In genomic region chr19:7619671-7620441, GRCh38 we compare ENCODE assay signal across 16 cellular contexts. TPM values are rescaled to one million over a fixed set of nuclear protein-coding genes. Genes with fewer than 3 reads are reported as not detected.
DNase-seq lines count a peak whose midpoint lies in the region; TF ChIP-seq lines count a peak whose summit lies in the region.
"Had no signal": no experiment of that assay in that cellular context is flagged by ENCODE, and none has a peak within 500 bp of the region (broad histone marks: within the 10 kb centered on the region; RNA-seq: fewer than 3 reads in every experiment).

No MANE protein-coding gene starts in this region.

- no peak overlapping the region for H4K91ac ChIP-seq in neuronal stem cell (ENCODE audit: low read depth, low read length, poor library complexity)

- no peak overlapping the region for H4K8ac ChIP-seq in neuronal stem cell (ENCODE audit: low read depth, low read length)

- H3K27ac ChIP-seq in cingulate gyrus (ENCODE audit: low read depth, low read length) (peak overlapping the region; percentile 29), neuronal stem cell (replicated peaks; ENCODE audit: low read length) (no peak overlapping the region)

- BruUV-seq in Calu3 (replicated peaks; lab: Mats Ljungman, UMichigan), result TSS peak; percentile 36

- intact Hi-C loops in Calu3 (cut with micrococcal nuclease; ENCODE audit: unreplicated experiment) (no loop called here), posterior vena cava (cut with DNase I) (no loop called here)

- H3K27ac Mint-ChIP-seq in Calu3 (ENCODE audit: unreplicated experiment), result no peak overlapping the region
- H3K27ac Mint-ChIP-seq: activated B cell treated with CpG ODN at 0.5 μM for 24 hours, nephron had no signal

- H3K18ac ChIP-seq in neuronal stem cell (ENCODE audit: low read length), result no peak overlapping the region

- H3K14ac ChIP-seq in neuronal stem cell (ENCODE audit: low read length), result no peak overlapping the region

- H3K4me3 ChIP-seq in neuronal stem cell (ENCODE audit: low read length in 2 of 2), result no peak overlapping the region
- H3K4me3 ChIP-seq: left ventricle myocardium inferior had no signal

- H2BK5ac ChIP-seq in neuronal stem cell (ENCODE audit: low read length), result no peak overlapping the region

- H3K4me1 Mint-ChIP-seq in Calu3 (ENCODE audit: low read depth, unreplicated experiment), result peaks cover 13% of the 10 kb centered on the region
- H3K4me1 Mint-ChIP-seq: activated B cell treated with CpG ODN at 0.5 μM for 24 hours, nephron had no signal

- no peaks in the 10 kb centered on the region for H3K4me1 ChIP-seq in neuronal stem cell (ENCODE audit: control insufficient read depth in 2 of 2, insufficient read depth in 1 of 2, low read depth in 1 of 2, low read length in 2 of 2)
- H3K4me1 ChIP-seq: Caco-2 had no signal

- DNase-seq in Calu3 (no peak), neuronal stem cell (ENCODE audit: low spot score) (no peak), NCI-H146 (lab: John Stamatoyannopoulos, UW) (no peak), HEK293T (ENCODE audit: extremely low spot score) (no peak), posterior vena cava (ENCODE audit: low spot score) (no peak)
- DNase-seq: activated B cell treated with CpG ODN at 0.5 μM for 24 hours; activated gamma-delta T cell treated with Interleukin-2 at 50 U/mL for 16 hours; Caco-2; left ventricle myocardium inferior; NCI-H1930; NCI-H526; retina; stimulated activated CD4-positive, alpha-beta T cell treated with anti-CD3 and anti-CD28 coated beads, Interleukin-1b, Interleukin-23, amount 100 ng/mL, for 48 hours had no signal

- H3K27me3 Mint-ChIP-seq in Calu3 (ENCODE audit: unreplicated experiment), result no peaks in the 10 kb centered on the region
- H3K27me3 Mint-ChIP-seq: activated B cell treated with CpG ODN at 0.5 μM for 24 hours had no signal

- POLR2A ChIA-PET in HEK293T (lab: Yijun Ruan, JAX), result no interaction called here

- H2BK15ac ChIP-seq in neuronal stem cell (ENCODE audit: low read length), result no peak overlapping the region

- no peak overlapping the region for H3K4ac ChIP-seq in neuronal stem cell (ENCODE audit: low read length)

- H2AFZ ChIP-seq in neuronal stem cell (ENCODE audit: low read length), result no peak overlapping the region

- H3K4me3 Mint-ChIP-seq in Calu3 (ENCODE audit: low read depth, unreplicated experiment), result no peak overlapping the region
- H3K4me3 Mint-ChIP-seq: activated B cell treated with CpG ODN at 0.5 μM for 24 hours, nephron had no signal

- no peak overlapping the region for H3K4me2 ChIP-seq in neuronal stem cell (ENCODE audit: insufficient read depth, low read length, poor library complexity, severe bottlenecking)

- no peak overlapping the region for H3K9ac ChIP-seq in neuronal stem cell (ENCODE audit: low read depth, low read length, poor library complexity)

- TF ChIP-seq CTCF in Calu3 (IDR thresholded peaks at IDR 0.05; ENCODE audit: unreplicated experiment), result no peak

- no peak overlapping the region for H2BK120ac ChIP-seq in neuronal stem cell (ENCODE audit: low read depth, low read length)

- CTCF ChIA-PET in Calu3 (lab: Charles Lee) (interaction anchor here (0.6 to 2.1 kb wide), 3 partner anchors 10 to 61 kb away, joined by 3 to 8 read pairs (median 3); partner anchors contain the start of genes PET100 and TRAPPC5), HEK293T (lab: Yijun Ruan, JAX) (no interaction called here)

- H2AK5ac ChIP-seq in neuronal stem cell (ENCODE audit: low read depth, low read length), result peak overlapping the region; percentile 56

- WGBS in neuronal stem cell (ENCODE audit: extremely low coverage in 2 of 2, insufficient read length in 2 of 2, insufficient replicate concordance in 1 of 2), 2 donors, result no CpG with 5 or more reads among the region's 48 CpGs

- no peak overlapping the region for H2BK12ac ChIP-seq in neuronal stem cell (ENCODE audit: low read length)

- H3K27me3 ChIP-seq in neuronal stem cell (ENCODE audit: control insufficient read depth in 3 of 3, insufficient read depth in 3 of 3, low read depth in 1 of 3, low read length in 3 of 3), result no peaks in the 10 kb centered on the region

- peaks cover 50% of the 10 kb centered on the region for H3K36me3 Mint-ChIP-seq in Calu3 (ENCODE audit: insufficient read depth, unreplicated experiment)

- H3K79me1 ChIP-seq in neuronal stem cell (ENCODE audit: low read depth, low read length), result peaks cover 7% of the 10 kb centered on the region

- no peak overlapping the region for H3K23ac ChIP-seq in neuronal stem cell (ENCODE audit: low read depth, low read length, poor library complexity)

- peaks cover 41 to 71% of the 10 kb centered on the region in 2 donors for H3K36me3 ChIP-seq in neuronal stem cell (replicated peaks in 1 of 2; ENCODE audit: control insufficient read depth in 2 of 2, insufficient read depth in 2 of 2, low read length in 2 of 2)

- no peaks in the 10 kb centered on the region for H3K9me3 Mint-ChIP-seq in Calu3 (ENCODE audit: low read depth, unreplicated experiment)
- H3K9me3 Mint-ChIP-seq: activated B cell treated with CpG ODN at 0.5 μM for 24 hours, nephron had no signal

- H3K9me3 ChIP-seq in neuronal stem cell (replicated peaks in 1 of 2; ENCODE audit: control insufficient read depth in 2 of 2, insufficient read depth in 1 of 2, low read depth in 1 of 2, low read length in 2 of 2), result no peaks in the 10 kb centered on the region
- H3K9me3 ChIP-seq: Caco-2, left ventricle myocardium inferior had no signal

TF ChIP-seq in HEK293T, 16 proteins besides CTCF, POLR2A, EP300 and RAD21:
- TF ChIP-seq CTBP1 (IDR thresholded peaks at IDR 0.05; ENCODE audit: borderline replicate concordance) (no peak), LEF1 (IDR thresholded peaks at IDR 0.05; ENCODE audit: borderline replicate concordance) (no peak), BHLHE40 (IDR thresholded peaks at IDR 0.05; ENCODE audit: borderline replicate concordance) (no peak)

RNA-seq across cellular contexts. Expression of gene XAB2, which starts 9.5 kb away (rescaled TPM):
- total RNA-seq in Calu3 (2022), result 33.0 and 36.5 TPM in 2 replicates
- 25.9 TPM for polyA plus RNA-seq in neuronal stem cell (2013, experiment 1 of 2)
- 24.7 TPM for polyA plus RNA-seq in neuronal stem cell (2013, experiment 2 of 2)
- total RNA-seq in posterior vena cava, result 10 to 100 TPM; 19.4 to 23.0 TPM

RNA-seq across cellular contexts. Expression of gene PET100, which starts 9.7 kb away (rescaled TPM):
- 77.6 and 81.3 TPM in 2 replicates for total RNA-seq in Calu3 (2022)
- polyA plus RNA-seq in neuronal stem cell (2013, experiment 1 of 2), result 591 TPM
- polyA plus RNA-seq in neuronal stem cell (2013, experiment 2 of 2), result 612 TPM
- 10 to 100 TPM; 65.8 TPM for total RNA-seq in posterior vena cava

RNA-seq across cellular contexts. Expression of gene PCP2, which starts 13.7 kb away (rescaled TPM):
- total RNA-seq in Calu3 (2022), result not detected in 2 replicates
- polyA plus RNA-seq in neuronal stem cell (2013, experiment 1 of 2), result not detected
- not detected for polyA plus RNA-seq in neuronal stem cell (2013, experiment 2 of 2)
- total RNA-seq in posterior vena cava, result not detected
- total RNA-seq: M059J had no signal

RNA-seq across cellular contexts. Expression of gene STXBP2, which starts 17.1 kb away (rescaled TPM):
- 132 and 150 TPM in 2 replicates for total RNA-seq in Calu3 (2022)
- polyA plus RNA-seq in neuronal stem cell (2013, experiment 1 of 2), result 15.8 TPM
- polyA plus RNA-seq in neuronal stem cell (2013, experiment 2 of 2), result 14.9 TPM
- total RNA-seq in posterior vena cava, result 10 to 100 TPM; 22.5 to 32.4 TPM

RNA-seq across cellular contexts. Expression of gene CAMSAP3, which starts 24.2 kb away (rescaled TPM):
- total RNA-seq in Calu3 (2022) (26.0 and 30.3 TPM in 2 replicates), posterior vena cava (not detected)
- polyA plus RNA-seq in neuronal stem cell (2013, experiment 1 of 2), result 13.7 TPM
- polyA plus RNA-seq in neuronal stem cell (2013, experiment 2 of 2), result 14.1 TPM
